Comparison of ENCODE assay signal across 8 cellular contexts in the genomic region with DNA sequence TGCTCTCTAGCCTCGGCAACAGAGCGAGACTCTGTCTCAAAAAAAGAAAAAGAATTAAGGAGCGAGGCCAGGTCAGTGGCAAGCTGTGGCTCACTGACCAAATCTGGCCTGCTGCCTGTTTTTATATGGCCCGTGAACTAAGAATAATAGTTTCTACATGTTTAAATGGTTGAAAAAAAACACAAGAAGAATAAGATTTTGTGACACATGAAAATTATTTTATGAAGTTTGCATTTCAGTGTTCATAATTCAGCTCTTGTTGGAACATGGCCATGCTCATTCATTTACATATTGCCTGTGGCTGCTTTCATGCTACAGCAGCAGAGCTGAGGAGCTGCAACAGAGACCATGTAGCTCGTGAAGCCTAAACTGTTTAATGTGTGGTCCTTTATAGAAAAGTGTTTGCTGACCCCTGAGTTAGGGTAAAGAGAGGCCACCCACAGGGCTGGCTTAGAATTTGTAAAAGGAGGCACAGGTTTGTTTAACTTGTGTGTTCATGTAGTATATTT. TPM values are rescaled to one million over a fixed set of nuclear protein-coding genes. Genes with fewer than 3 reads are reported as not detected.
DNase-seq lines count a peak whose midpoint lies in the region; ATAC-seq and TF ChIP-seq lines count a peak whose summit lies in the region.

No MANE protein-coding gene starts in this region.

- H3K4me1 ChIP-seq in mucosa of rectum (ENCODE audit: control insufficient read depth in 2 of 2, insufficient read depth in 2 of 2, low read length in 2 of 2): peaks cover 26 to 39% of the 10 kb centered on the region in 2 donors

- TF ChIP-seq CTCF in GM10266 (IDR thresholded peaks at IDR 0.05; ENCODE audit: control insufficient read depth, insufficient read depth, low read depth, missing control alignments): no peak

- no peaks in the 10 kb centered on the region for H3K9me3 ChIP-seq in mucosa of rectum (ENCODE audit: control insufficient read depth in 2 of 2, low read length in 2 of 2)

- peak; percentile 38 for DNase-seq in COR-L47 (lab: John Stamatoyannopoulos, UW)
- DNase-seq in T-helper 9 cell: no peak
- no peak for DNase-seq in left lobe of liver (ENCODE audit: low spot score)
- DNase-seq in GM10266 (ENCODE audit: extremely low spot score): no peak

- no peak overlapping the region for H3K4me3 ChIP-seq in mucosa of rectum (ENCODE audit: low read length in 2 of 2)

- H3K9ac ChIP-seq in mucosa of rectum (ENCODE audit: low read depth in 1 of 2, low read length in 2 of 2): peak overlapping the region; percentile 20 to 26

- no peaks in the 10 kb centered on the region for H3K27me3 ChIP-seq in mucosa of rectum (ENCODE audit: control insufficient read depth in 2 of 2, insufficient read depth in 2 of 2, low read length in 2 of 2)

- no peaks in the 10 kb centered on the region for H3K36me3 ChIP-seq in mucosa of rectum (ENCODE audit: control insufficient read depth in 2 of 2, insufficient read depth in 2 of 2, low read length in 2 of 2)

- ATAC-seq in HG03354 (IDR thresholded peaks at IDR 0.05; ENCODE audit: poor library complexity, severe bottlenecking, unreplicated experiment) (peak; percentile 29), left lobe of liver (no peak), GM18519 (IDR thresholded peaks at IDR 0.05; ENCODE audit: low FRiP score, unreplicated experiment) (no peak)

- H3K27ac ChIP-seq in angular gyrus (ENCODE audit: low read depth, low read length) (peak overlapping the region; percentile 62), mucosa of rectum (ENCODE audit: low read depth in 2 of 2, low read length in 2 of 2) (peak overlapping the region; percentile 44 to 74)

RNA-seq across cellular contexts. Expression of a gene that starts 59.5 kb away (rescaled TPM):
- total RNA-seq in left lobe of liver: 1.9 TPM
